ENCODE assay signal across 13 cellular contexts in genomic region chr4:77043507-77044131, GRCh38. TPM values are rescaled to one million over a fixed set of nuclear protein-coding genes. Genes with fewer than 3 reads are reported as not detected.
A peak's percentile ranks its signal among the peaks of the same experiment; 100 is the strongest.
DNase-seq lines count a peak whose midpoint lies in the region; ATAC-seq and TF ChIP-seq lines count a peak whose summit lies in the region.
"Had no signal": no experiment of that assay in that cellular context is flagged by ENCODE, and none has a peak within 500 bp of the region (broad histone marks: within the 10 kb centered on the region; RNA-seq: fewer than 3 reads in every experiment).

No MANE protein-coding gene starts in this region.

- peaks cover 0 to 27% (median 13%) of the 10 kb centered on the region in 4 donors for H3K4me1 ChIP-seq in right lobe of liver
- H3K4me1 ChIP-seq in smooth muscle cell (ENCODE audit: low read depth) = peaks cover 5% of the 10 kb centered on the region
- H3K4me1 ChIP-seq: prostate gland had no signal

- H2AFZ ChIP-seq in smooth muscle cell (ENCODE audit: low read depth) = no peak overlapping the region
- H2AFZ ChIP-seq: GM23338 had no signal

- TF ChIP-seq CTCF in endothelial cell (IDR thresholded peaks at IDR 0.05; ENCODE audit: unreplicated experiment) (no peak), right lobe of liver (IDR thresholded peaks at IDR 0.05) (no peak), smooth muscle cell (IDR thresholded peaks at IDR 0.05; ENCODE audit: borderline replicate concordance, insufficient read depth, poor library complexity, severe bottlenecking) (no peak), dorsolateral prefrontal cortex (IDR thresholded peaks at IDR 0.05 in 54 of 56, conservative IDR thresholded peaks at IDR 0.05 in 2 of 56; ENCODE audit: low read depth in 1 of 56, partially characterized antibody in 56 of 56) (no peak)

- TF ChIP-seq POLR2A in right lobe of liver (IDR thresholded peaks at IDR 0.05) = no peak

- H3K27me3 ChIP-seq in right lobe of liver = no peaks in the 10 kb centered on the region
- no peaks in the 10 kb centered on the region for H3K27me3 ChIP-seq in smooth muscle cell (ENCODE audit: low read depth)
- H3K27me3 ChIP-seq in dorsolateral prefrontal cortex = no peaks in the 10 kb centered on the region

- H3K27ac ChIP-seq in right lobe of liver (peak overlapping the region; percentile 2 to 48 (median 13)), smooth muscle cell (ENCODE audit: low read depth) (peak overlapping the region; percentile 34), dorsolateral prefrontal cortex (peak overlapping the region in 11 of 59 donors; percentile 0 to 53 (median 16))
- H3K27ac ChIP-seq: prostate gland had no signal

- H4K20me1 ChIP-seq in smooth muscle cell (ENCODE audit: low read depth) = peaks cover 9% of the 10 kb centered on the region

- peak overlapping the region; percentile 28 for H3K27ac Mint-ChIP-seq in endothelial cell (ENCODE audit: unreplicated experiment)
- H3K27ac Mint-ChIP-seq: activated naive CD4-positive, alpha-beta T cell treated with anti-CD3 and anti-CD28 coated beads, Interleukin-2, amount 10 ng/mL, durations not matched to agents 7 days and 5 days; GM23338 had no signal

- no peaks in the 10 kb centered on the region for H3K9me3 Mint-ChIP-seq in endothelial cell (ENCODE audit: unreplicated experiment)
- H3K9me3 Mint-ChIP-seq: activated naive CD4-positive, alpha-beta T cell treated with anti-CD3 and anti-CD28 coated beads, Interleukin-2, amount 10 ng/mL, durations not matched to agents 7 days and 5 days; GM23338 had no signal

- H3K79me2 ChIP-seq in smooth muscle cell (ENCODE audit: low read depth) = no peaks in the 10 kb centered on the region

- H3K27me3 Mint-ChIP-seq in endothelial cell (ENCODE audit: unreplicated experiment) = peaks cover 3% of the 10 kb centered on the region
- H3K27me3 Mint-ChIP-seq: activated naive CD4-positive, alpha-beta T cell treated with anti-CD3 and anti-CD28 coated beads, Interleukin-2, amount 10 ng/mL, durations not matched to agents 7 days and 5 days had no signal

- 27% methylated on average over 3 of the region's 3 CpGs for WGBS in right lobe of liver (ENCODE audit: insufficient coverage, low coverage, low lambda C conversion rate, missing lambda C conversion rate)
- 76% methylated on average over 3 of the region's 3 CpGs for WGBS in smooth muscle cell (ENCODE audit: low lambda C conversion rate)

- H3K9me3 ChIP-seq in right lobe of liver (no peaks in the 10 kb centered on the region), smooth muscle cell (replicated peaks; ENCODE audit: low read depth) (no peaks in the 10 kb centered on the region)
- H3K9me3 ChIP-seq: prostate gland had no signal

- intact Hi-C loops in right lobe of liver (cut with DNase I) = no loop called here
- intact Hi-C loops in dorsolateral prefrontal cortex (cut with DNase I) = loop anchor here (5.0 to 10.0 kb wide), 4 partner anchors 76 to 529 kb away; partner anchors contain the start of gene SEPTIN11 (in 1 of the 2)

- H3K4me3 ChIP-seq in right lobe of liver = no peak overlapping the region
- H3K4me3 ChIP-seq in smooth muscle cell = no peak overlapping the region
- no peak overlapping the region for H3K4me3 ChIP-seq in dorsolateral prefrontal cortex
- H3K4me3 ChIP-seq: GM23338, prostate gland had no signal

- peaks cover 47% of the 10 kb centered on the region for H3F3A ChIP-seq in smooth muscle cell (ENCODE audit: low read depth)

- no peak overlapping the region for H3K9ac ChIP-seq in smooth muscle cell (ENCODE audit: low read depth)

- H3K36me3 ChIP-seq in right lobe of liver = peaks cover 0 to 17% (median 2%) of the 10 kb centered on the region in 4 donors
- H3K36me3 ChIP-seq in smooth muscle cell (ENCODE audit: low read depth) = no peaks in the 10 kb centered on the region
- H3K36me3 ChIP-seq: prostate gland had no signal

- H3K4me2 ChIP-seq in smooth muscle cell = no peak overlapping the region
- H3K4me2 ChIP-seq: GM23338 had no signal

- DNase-seq in HuH-7 (ENCODE audit: low spot score) (peak; percentile 16), endothelial cell (ENCODE audit: low spot score) (no peak), right lobe of liver (no peak), smooth muscle cell (lab: John Stamatoyannopoulos, UW; ENCODE audit: unreplicated experiment) (no peak), dorsolateral prefrontal cortex (no peak)
- DNase-seq in activated CD8-positive, alpha-beta memory T cell treated with anti-CD3 and anti-CD28 coated beads for 24 hours = no peak
- DNase-seq: activated naive CD4-positive, alpha-beta T cell treated with anti-CD3 and anti-CD28 coated beads, Interleukin-2, amount 10 ng/mL, durations not matched to agents 7 days and 5 days; KG1; stimulated activated CD4-positive, alpha-beta T cell treated with anti-CD3 and anti-CD28 coated beads, Interleukin-4, amount 100 ng/mL, for 4 hours had no signal

- no peaks in the 10 kb centered on the region for H3K4me1 Mint-ChIP-seq in endothelial cell (ENCODE audit: unreplicated experiment)

- ATAC-seq in right lobe of liver (peak; percentile 75 to 91 (median 84)), HG03354 (IDR thresholded peaks at IDR 0.05; ENCODE audit: poor library complexity, severe bottlenecking, unreplicated experiment) (no peak), GM18511 (IDR thresholded peaks at IDR 0.05; ENCODE audit: unreplicated experiment) (no peak)

- H3K4me3 Mint-ChIP-seq in endothelial cell (ENCODE audit: unreplicated experiment) = no peak overlapping the region
- H3K4me3 Mint-ChIP-seq: activated naive CD4-positive, alpha-beta T cell treated with anti-CD3 and anti-CD28 coated beads, Interleukin-2, amount 10 ng/mL, durations not matched to agents 7 days and 5 days; GM23338 had no signal

- H3K36me3 Mint-ChIP-seq in endothelial cell (ENCODE audit: low read depth, unreplicated experiment) = peaks cover 8% of the 10 kb centered on the region

RNA-seq across cellular contexts. Expression of gene CCNI, which starts 32.2 kb away (rescaled TPM):
- total RNA-seq in endothelial cell (ENCODE audit: unreplicated experiment) = 303 TPM
- total RNA-seq in right lobe of liver = 10 to 100 TPM; 54.3 to 87.7 (median 68.6) TPM
- 222 and 245 TPM in 2 replicates for total RNA-seq in smooth muscle cell
- polyA plus RNA-seq in smooth muscle cell = 205 and 230 TPM in 2 replicates
- total RNA-seq in dorsolateral prefrontal cortex = 100 to 1,000 TPM; 250 to 549 (median 371) TPM

Comparison
In these comparisons a context has a peak if more than half of its experiments do, and no peak if none do; other contexts are left out.
1. ATAC-seq: peak in right lobe of liver (4 of 4); none in HG03354 (single experiment) and GM18511 (single experiment).
2. intact Hi-C loops: an anchor here in dorsolateral prefrontal cortex (5.0 to 10.0 kb wide); none called in right lobe of liver.